Comparison of ENCODE assay signal across 1 cellular context in genomic region chr7:121159553-121159952, GRCh38.
TF ChIP-seq lines count a peak whose summit lies in the region.

No MANE protein-coding gene starts in this region.

TF ChIP-seq in K562, 482 proteins besides CTCF, POLR2A, EP300 and RAD21 (continued from another document):
- TF ChIP-seq CHD7 (IDR thresholded peaks at IDR 0.05; ENCODE audit: low read depth, low read length) (no peak), SMARCC2 (IDR thresholded peaks at IDR 0.05; ENCODE audit: low read depth) (no peak), RAD51 (IDR thresholded peaks at IDR 0.05; ENCODE audit: borderline replicate concordance, low read depth) (no peak), TRIM25 (IDR thresholded peaks at IDR 0.05; ENCODE audit: borderline replicate concordance) (no peak)
TF ChIP-seq in K562: peak in this region for 26.
